In the genomic region with DNA sequence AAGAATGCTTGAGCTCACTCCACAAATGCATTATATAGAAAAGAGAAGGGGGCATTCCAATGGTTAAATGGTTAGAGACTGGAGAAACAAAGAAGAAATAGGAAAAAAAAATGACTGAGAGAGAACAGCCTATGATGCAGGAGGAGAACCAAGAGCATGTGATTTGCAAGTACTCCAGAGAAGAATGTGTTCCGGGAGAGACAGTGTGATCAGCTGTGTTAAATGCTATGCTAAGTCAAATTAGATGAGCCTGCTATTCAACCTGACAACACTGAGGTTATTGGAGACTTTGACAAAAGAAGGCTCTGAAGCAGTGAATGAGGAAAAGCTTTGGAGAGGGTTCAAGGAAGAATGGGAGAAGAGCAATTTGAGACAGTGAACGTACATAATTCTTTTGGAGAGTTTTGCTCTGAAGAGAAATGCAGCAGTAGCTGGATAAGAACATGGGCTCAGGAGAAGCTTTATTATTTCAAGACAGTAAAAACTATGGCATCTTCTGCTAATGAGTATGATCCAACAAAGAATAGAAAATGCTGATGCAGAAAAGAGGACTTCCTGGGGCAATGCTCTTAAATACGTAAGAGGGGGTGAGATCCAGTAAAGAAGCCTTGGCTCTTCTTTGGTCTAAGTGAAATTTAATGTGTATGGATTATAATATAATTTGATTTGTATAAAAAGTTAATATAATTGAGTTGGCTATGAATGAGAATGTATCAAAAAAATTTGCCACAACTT, we compare ENCODE assay signal across 18 cellular contexts.
"Had no signal": no experiment of that assay in that cellular context is flagged by ENCODE, and none has a peak within 500 bp of the region (broad histone marks: within the 10 kb centered on the region; RNA-seq: fewer than 3 reads in every experiment).

No MANE protein-coding gene starts in this region.

- H3K27me3 ChIP-seq: gastrocnemius medialis, heart right ventricle, left lung, pancreas, stomach, testis, upper lobe of left lung had no signal

- H3K4me3 Mint-ChIP-seq: activated CD4-positive, alpha-beta T cell treated with anti-CD3 and anti-CD28 coated beads, Interleukin-2, amount 10 ng/mL, durations not matched to agents 24 days and 14 days; activated naive CD8-positive, alpha-beta T cell treated with anti-CD3 and anti-CD28 coated beads for 36 hours; activated T-helper 1 cell treated with anti-CD3 and anti-CD28 coated beads, Interleukin-12 subunit alpha, Interleukin-12 subunit beta, Interleukin-2, Interleukin-4 antibody, amounts not matched to agents 30 ng/mL and 10 ng/mL and 1 ng/mL, durations not matched to agents 14 hours and 24 hours and 36 hours; brain; central memory CD8-positive, alpha-beta T cell had no signal

- H3K36me3 Mint-ChIP-seq: brain had no signal

- H3K36me3 ChIP-seq: gastrocnemius medialis, heart right ventricle, left lung, pancreas, stomach, upper lobe of left lung had no signal

- H3K9me3 Mint-ChIP-seq: activated T-helper 1 cell treated with anti-CD3 and anti-CD28 coated beads, Interleukin-12 subunit alpha, Interleukin-12 subunit beta, Interleukin-2, Interleukin-4 antibody, amounts not matched to agents 30 ng/mL and 10 ng/mL and 1 ng/mL, durations not matched to agents 14 hours and 24 hours and 36 hours; central memory CD8-positive, alpha-beta T cell; effector memory CD8-positive, alpha-beta T cell had no signal

- H3K27ac ChIP-seq: epithelial cell of prostate, gastrocnemius medialis, left lung, pancreas, stomach, testis, upper lobe of left lung had no signal

- H3K4me3 ChIP-seq: gastrocnemius medialis, heart right ventricle, left lung, pancreas, stomach, testis, upper lobe of left lung had no signal

- H3K9me3 ChIP-seq: gastrocnemius medialis, heart right ventricle, left lung, pancreas, stomach, testis, upper lobe of left lung had no signal

- H3K27me3 Mint-ChIP-seq: activated naive CD8-positive, alpha-beta T cell treated with anti-CD3 and anti-CD28 coated beads for 36 hours; brain; central memory CD8-positive, alpha-beta T cell; effector memory CD8-positive, alpha-beta T cell had no signal

- DNase-seq: activated CD4-positive, alpha-beta T cell treated with anti-CD3 and anti-CD28 coated beads, Interleukin-2, amount 10 ng/mL, durations not matched to agents 24 days and 14 days; activated CD4-positive, CD25-positive, alpha-beta regulatory T cell; activated CD8-positive, alpha-beta memory T cell treated with anti-CD3 and anti-CD28 coated beads for 24 hours; activated naive CD8-positive, alpha-beta T cell treated with anti-CD3 and anti-CD28 coated beads for 36 hours; dermis blood vessel endothelial cell; effector memory CD8-positive, alpha-beta T cell; gastrocnemius medialis; heart right ventricle; left lung; pancreas; stomach; testis; upper lobe of left lung had no signal

- H3K27ac Mint-ChIP-seq: activated CD4-positive, alpha-beta T cell treated with anti-CD3 and anti-CD28 coated beads, Interleukin-2, amount 10 ng/mL, durations not matched to agents 24 days and 14 days; activated naive CD8-positive, alpha-beta T cell treated with anti-CD3 and anti-CD28 coated beads for 36 hours; activated T-helper 1 cell treated with anti-CD3 and anti-CD28 coated beads, Interleukin-12 subunit alpha, Interleukin-12 subunit beta, Interleukin-2, Interleukin-4 antibody, amounts not matched to agents 30 ng/mL and 10 ng/mL and 1 ng/mL, durations not matched to agents 14 hours and 24 hours and 36 hours; brain had no signal

- ATAC-seq: effector memory CD8-positive, alpha-beta T cell; gastrocnemius medialis; left lung; pancreas; sciatic nerve had no signal
